ENCODE assay signal across 17 cellular contexts in genomic region chr7:86301301-86301700, GRCh38.
DNase-seq lines count a peak whose midpoint lies in the region; ATAC-seq and TF ChIP-seq lines count a peak whose summit lies in the region.
"Had no signal": no experiment of that assay in that cellular context is flagged by ENCODE, and none has a peak within 500 bp of the region (broad histone marks: within the 10 kb centered on the region; RNA-seq: fewer than 3 reads in every experiment).

No MANE protein-coding gene starts in this region.

- H3K4me1 ChIP-seq in neural progenitor cell (no peaks in the 10 kb centered on the region), ovary (ENCODE audit: insufficient read depth) (no peaks in the 10 kb centered on the region)
- H3K4me1 ChIP-seq: BLaER1 had no signal

- H3K9me3 ChIP-seq in neural progenitor cell (ENCODE audit: low read depth) (no peaks in the 10 kb centered on the region), ovary (no peaks in the 10 kb centered on the region)
- H3K9me3 ChIP-seq: BLaER1 had no signal

- H2AFZ ChIP-seq in neural progenitor cell (replicated peaks) = peak overlapping the region; percentile 36

- peak; percentile 96 for ATAC-seq in WTC11
- no peak for ATAC-seq in HG02970 (IDR thresholded peaks at IDR 0.05; ENCODE audit: low FRiP score, unreplicated experiment)
- ATAC-seq: CD8-positive, alpha-beta T cell; GM12878; HCT116 had no signal

- H3K36me3 Mint-ChIP-seq in WTC11 (no peaks in the 10 kb centered on the region), neural progenitor cell (no peaks in the 10 kb centered on the region)
- H3K36me3 Mint-ChIP-seq: CD8-positive, alpha-beta T cell had no signal

- H3K9ac ChIP-seq in neural progenitor cell = no peak overlapping the region
- H3K9ac ChIP-seq: BLaER1 had no signal

- TF ChIP-seq EP300 in ovary (IDR thresholded peaks at IDR 0.05) = no peak

- DNase-seq in H7 (peak; percentile 5), WTC11 (ENCODE audit: low spot score) (no peak), iPS DF 4.7 (ENCODE audit: extremely low read depth, low spot score) (peak; percentile 16), neural progenitor cell (ENCODE audit: low spot score) (no peak), ovary (no peak)
- DNase-seq in stimulated activated CD4-positive, alpha-beta T cell treated with anti-CD3 and anti-CD28 coated beads, Interleukin-2, amount 100 ng/mL, for 48 hours = no peak
- DNase-seq: 8988T; Calu3; CD8-positive, alpha-beta T cell; DMS53; DND-41; EL; HFFc6 had no signal

- peak overlapping the region; percentile 91; the same call in 1 of the 2 replicates for H3K27ac Mint-ChIP-seq in WTC11
- H3K27ac Mint-ChIP-seq in neural progenitor cell = no peak overlapping the region
- H3K27ac Mint-ChIP-seq: CD8-positive, alpha-beta T cell; HFFc6 had no signal

- H3K4me3 ChIP-seq in H7 (ENCODE audit: insufficient read depth, low read depth, low read length) (no peak overlapping the region), neural progenitor cell (no peak overlapping the region), ovary (no peak overlapping the region)
- H3K4me3 ChIP-seq: BLaER1, GM12878 had no signal

- no peak overlapping the region for H3K4me2 ChIP-seq in neural progenitor cell
- H3K4me2 ChIP-seq: BLaER1 had no signal

- no peaks in the 10 kb centered on the region for H3K36me3 ChIP-seq in H7 (replicated peaks; ENCODE audit: control insufficient read depth, insufficient read depth, low read length)
- no peaks in the 10 kb centered on the region for H3K36me3 ChIP-seq in neural progenitor cell
- no peaks in the 10 kb centered on the region for H3K36me3 ChIP-seq in ovary
- H3K36me3 ChIP-seq: BLaER1 had no signal

- no peaks in the 10 kb centered on the region for H4K20me1 ChIP-seq in neural progenitor cell (ENCODE audit: low read depth)
- H4K20me1 ChIP-seq: BLaER1 had no signal

- no peaks in the 10 kb centered on the region for H3K27me3 Mint-ChIP-seq in WTC11 (ENCODE audit: low read depth)
- H3K27me3 Mint-ChIP-seq in neural progenitor cell (ENCODE audit: insufficient read depth, low read depth) = no peaks in the 10 kb centered on the region

- no peak overlapping the region for H3K27ac ChIP-seq in neural progenitor cell
- H3K27ac ChIP-seq in ovary = no peak overlapping the region
- H3K27ac ChIP-seq: BLaER1 had no signal

- H3K79me2 ChIP-seq in neural progenitor cell (ENCODE audit: low read depth) = no peaks in the 10 kb centered on the region

- intact Hi-C loops in ovary (cut with DNase I) = no loop called here

- no peaks in the 10 kb centered on the region for H3F3A ChIP-seq in neural progenitor cell (ENCODE audit: low read depth)

- no peak overlapping the region for H3K4me3 Mint-ChIP-seq in WTC11
- H3K4me3 Mint-ChIP-seq in neural progenitor cell = no peak overlapping the region
- H3K4me3 Mint-ChIP-seq: CD8-positive, alpha-beta T cell; HFFc6 had no signal

- TF ChIP-seq CTCF in WTC11 (IDR thresholded peaks at IDR 0.05) = no peak
- no peak for TF ChIP-seq CTCF in neural progenitor cell (IDR thresholded peaks at IDR 0.05)
- TF ChIP-seq CTCF in ovary (IDR thresholded peaks at IDR 0.05) = no peak

- CTCF ChIA-PET in WTC11 (lab: Charles Lee) = interaction anchor here (0.7 to 1.1 kb wide), 2 partner anchors 10 to 167 kb away, joined by 3 to 4 read pairs; no protein-coding TSS in a partner anchor

- H3K9me3 Mint-ChIP-seq in WTC11 = no peaks in the 10 kb centered on the region
- no peaks in the 10 kb centered on the region for H3K9me3 Mint-ChIP-seq in neural progenitor cell

- TF ChIP-seq POLR2A in ovary (IDR thresholded peaks at IDR 0.05) = no peak

- POLR2A ChIA-PET in WTC11 (lab: Charles Lee) = no interaction called here

- H3K4me1 Mint-ChIP-seq in WTC11 = peaks cover 38% of the 10 kb centered on the region
- H3K4me1 Mint-ChIP-seq in neural progenitor cell = no peaks in the 10 kb centered on the region

- no peaks in the 10 kb centered on the region for H3K27me3 ChIP-seq in H7 (ENCODE audit: control insufficient read depth, insufficient read depth, low read length)
- no peaks in the 10 kb centered on the region for H3K27me3 ChIP-seq in neural progenitor cell
- no peaks in the 10 kb centered on the region for H3K27me3 ChIP-seq in ovary
- H3K27me3 ChIP-seq: BLaER1 had no signal

- WGBS in ovary, 3 donors = 31 to 42% (median 34%) methylated on average over 3 of the region's 3 CpGs

TF ChIP-seq in WTC11, 78 proteins besides CTCF, POLR2A, EP300 and RAD21:
- TF ChIP-seq MXD4 (CRISPR knock-in tag; IDR thresholded peaks at IDR 0.05; ENCODE audit: borderline replicate concordance) (no peak), ZBTB21 (CRISPR knock-in tag; IDR thresholded peaks at IDR 0.05; ENCODE audit: borderline replicate concordance) (no peak), TP53 (CRISPR knock-in tag; IDR thresholded peaks at IDR 0.05) (no peak)

Comparison
In these comparisons a context has a peak if more than half of its experiments do, and no peak if none do; other contexts are left out.
1. DNase-seq: peak in H7 (single experiment) and iPS DF 4.7 (single experiment); none in WTC11 (single experiment), neural progenitor cell (single experiment), stimulated activated CD4-positive, alpha-beta T cell treated with anti-CD3 and anti-CD28 coated beads, Interleukin-2, amount 100 ng/mL, for 48 hours (0 of 2) and ovary (0 of 5).